Comparison of ENCODE assay signal across 1 cellular context in the genomic region with DNA sequence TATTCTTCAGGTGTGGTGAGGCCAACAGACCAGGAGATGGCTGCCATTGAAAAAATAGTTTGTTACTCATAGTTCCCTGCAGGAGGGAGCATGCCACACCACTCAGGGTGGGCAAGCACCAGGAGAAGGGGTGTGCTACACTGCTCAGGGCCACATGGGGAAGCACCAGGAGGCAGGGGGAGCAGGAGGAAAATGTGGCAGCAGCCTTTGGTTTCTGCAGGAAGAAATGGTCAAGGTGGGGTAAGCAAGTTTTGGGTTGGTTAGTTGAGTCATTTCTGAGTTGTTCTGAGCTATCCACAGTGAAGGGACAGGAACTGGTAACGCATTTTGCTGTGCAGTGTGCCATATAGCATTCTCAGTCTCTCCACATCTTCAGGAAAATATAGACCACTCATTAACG.
TF ChIP-seq lines count a peak whose summit lies in the region.

No MANE protein-coding gene starts in this region.

TF ChIP-seq in Ishikawa, 13 proteins besides CTCF, POLR2A, EP300 and RAD21:
- TF ChIP-seq ZBTB7A (IDR thresholded peaks at IDR 0.05; ENCODE audit: low read depth) (no peak), TEAD4 (IDR thresholded peaks at IDR 0.05) (no peak), EGR1 (IDR thresholded peaks at IDR 0.05) (no peak)
- TF ChIP-seq, protein P1, sequence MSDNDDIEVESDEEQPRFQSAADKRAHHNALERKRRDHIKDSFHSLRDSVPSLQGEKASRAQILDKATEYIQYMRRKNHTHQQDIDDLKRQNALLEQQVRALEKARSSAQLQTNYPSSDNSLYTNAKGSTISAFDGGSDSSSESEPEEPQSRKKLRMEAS (IDR thresholded peaks at IDR 0.05), result 0 out of 2 replicates have a peak, but pooled peaks have one; percentile 21
